8 cellular contexts compared by ENCODE assay signal in genomic region chr5:142748568-142749249, GRCh38. TPM values are rescaled to one million over a fixed set of nuclear protein-coding genes. Genes with fewer than 3 reads are reported as not detected.
DNase-seq lines count a peak whose midpoint lies in the region; ATAC-seq, FAIRE-seq and TF ChIP-seq lines count a peak whose summit lies in the region.

No MANE protein-coding gene starts in this region.

- peak; percentile 53 for TF ChIP-seq CTCF in GM12874 (IDR thresholded peaks at IDR 0.05; ENCODE audit: insufficient read depth, low read depth, low read length)
- TF ChIP-seq CTCF in esophagus squamous epithelium (IDR thresholded peaks at IDR 0.05), result peak; percentile 45 to 70 (median 58)

- WGBS in esophagus squamous epithelium, 2 donors, result 73 to 93% methylated on average over 2 of the region's 2 CpGs
- 72 to 89% (median 84%) methylated on average over 2 of the region's 2 CpGs for WGBS in small intestine, 3 donors

- intact Hi-C loops in esophagus squamous epithelium (cut with DNase I), result no loop called here

- no peaks in the 10 kb centered on the region for H3K36me3 Mint-ChIP-seq in activated CD8-positive, alpha-beta memory T cell treated with anti-CD3 and anti-CD28 coated beads, Interleukin-2, amount 10 ng/mL, durations not matched to agents 7 days and 5 days

- H3K27ac Mint-ChIP-seq in activated CD8-positive, alpha-beta memory T cell treated with anti-CD3 and anti-CD28 coated beads, Interleukin-2, amount 10 ng/mL, durations not matched to agents 7 days and 5 days, result no peak overlapping the region

- H3K4me3 Mint-ChIP-seq in activated CD8-positive, alpha-beta memory T cell treated with anti-CD3 and anti-CD28 coated beads, Interleukin-2, amount 10 ng/mL, durations not matched to agents 7 days and 5 days, result no peak overlapping the region

- DNase-seq in NAMALWA (ENCODE audit: low spot score), result peak; percentile 53
- DNase-seq in activated CD8-positive, alpha-beta memory T cell treated with anti-CD3 and anti-CD28 coated beads, Interleukin-2, amount 10 ng/mL, durations not matched to agents 7 days and 5 days, result peak; percentile 70
- DNase-seq in esophagus squamous epithelium (lab: John Stamatoyannopoulos, UW), result no peak
- DNase-seq in small intestine, result peak; percentile 49
- DNase-seq in DMS153 treated with DMSO at 0.1 percent for 48 hours (lab: John Stamatoyannopoulos, UW; ENCODE audit: unreplicated experiment), result no peak
- DNase-seq in GM19240 (ENCODE audit: insufficient read length, low spot score), result no peak

- peaks cover 3 to 33% (median 14%) of the 10 kb centered on the region in 3 donors for H3K4me1 ChIP-seq in esophagus squamous epithelium
- peaks cover 2 to 3% of the 10 kb centered on the region in 2 donors for H3K4me1 ChIP-seq in small intestine (ENCODE audit: control insufficient read depth in 2 of 2, insufficient read depth in 1 of 2, low read depth in 1 of 2, low read length in 1 of 2)

- peaks cover 11% of the 10 kb centered on the region for H3K27me3 Mint-ChIP-seq in activated CD8-positive, alpha-beta memory T cell treated with anti-CD3 and anti-CD28 coated beads, Interleukin-2, amount 10 ng/mL, durations not matched to agents 7 days and 5 days

- H3K4me3 ChIP-seq in esophagus squamous epithelium, result no peak overlapping the region
- H3K4me3 ChIP-seq in small intestine (ENCODE audit: low read depth in 1 of 2, low read length in 2 of 2), result no peak overlapping the region

- no peak for TF ChIP-seq POLR2A in esophagus squamous epithelium (IDR thresholded peaks at IDR 0.05)

- H3K27me3 ChIP-seq in esophagus squamous epithelium (no peaks in the 10 kb centered on the region), small intestine (ENCODE audit: control insufficient read depth in 2 of 2, insufficient read depth in 2 of 2, low read length in 2 of 2) (no peaks in the 10 kb centered on the region)

- H3K36me3 ChIP-seq in esophagus squamous epithelium (no peaks in the 10 kb centered on the region), small intestine (ENCODE audit: control insufficient read depth in 2 of 2, insufficient read depth in 2 of 2, low read length in 2 of 2) (no peaks in the 10 kb centered on the region)

- H3K9me3 ChIP-seq in esophagus squamous epithelium, result no peaks in the 10 kb centered on the region
- no peaks in the 10 kb centered on the region for H3K9me3 ChIP-seq in small intestine (ENCODE audit: control insufficient read depth, low read depth)

- H3K27ac ChIP-seq in esophagus squamous epithelium (peak overlapping the region in 1 of 4 donors; percentile 3), small intestine (ENCODE audit: low read depth in 1 of 2, low read length in 1 of 2) (no peak overlapping the region)

- peaks cover 13% of the 10 kb centered on the region for H3K4me1 Mint-ChIP-seq in activated CD8-positive, alpha-beta memory T cell treated with anti-CD3 and anti-CD28 coated beads, Interleukin-2, amount 10 ng/mL, durations not matched to agents 7 days and 5 days

- FAIRE-seq in small intestine (lab: Jason Lieb, UNC), result no peak

- CTCF ChIA-PET in activated CD8-positive, alpha-beta memory T cell treated with anti-CD3 and anti-CD28 coated beads, Interleukin-2, amount 10 ng/mL, durations not matched to agents 7 days and 5 days (lab: Charles Lee), result interaction anchor here (0.6 to 15.0 kb wide), 33 partner anchors 9 to 249 kb away, joined by 3 to 140 read pairs (median 5); partner anchors contain the start of gene ARHGAP26

- H3K9me3 Mint-ChIP-seq in activated CD8-positive, alpha-beta memory T cell treated with anti-CD3 and anti-CD28 coated beads, Interleukin-2, amount 10 ng/mL, durations not matched to agents 7 days and 5 days (ENCODE audit: low read depth), result no peaks in the 10 kb centered on the region

- peak; percentile 74 for ATAC-seq in activated CD8-positive, alpha-beta memory T cell treated with anti-CD3 and anti-CD28 coated beads, Interleukin-2, amount 10 ng/mL, durations not matched to agents 7 days and 5 days
- ATAC-seq in GM19455 (IDR thresholded peaks at IDR 0.05; ENCODE audit: unreplicated experiment), result no peak

RNA-seq across cellular contexts. Expression of gene ARHGAP26, which starts 21.5 kb away (rescaled TPM):
- total RNA-seq in activated CD8-positive, alpha-beta memory T cell treated with anti-CD3 and anti-CD28 coated beads, Interleukin-2, amount 10 ng/mL, durations not matched to agents 7 days and 5 days, result 10 to 100 TPM; 12.6 to 38.9 TPM
- 10 to 100 TPM in 3 of 4 donors, 1 to 10 TPM in 1; 4.4 to 18.7 (median 15.4) TPM for total RNA-seq in esophagus squamous epithelium
- 10 to 100 TPM in 2 of 3 donors, 1 to 10 TPM in 1; 7.6 to 12.3 (median 10.7) TPM for polyA plus RNA-seq in small intestine

Comparison
In these comparisons a context has a peak if more than half of its experiments do, and no peak if none do; other contexts are left out.
1. DNase-seq: peak in NAMALWA (single experiment), activated CD8-positive, alpha-beta memory T cell treated with anti-CD3 and anti-CD28 coated beads, Interleukin-2, amount 10 ng/mL, durations not matched to agents 7 days and 5 days (single experiment) and small intestine (single experiment); none in esophagus squamous epithelium (single experiment), DMS153 treated with DMSO at 0.1 percent for 48 hours (single experiment) and GM19240 (single experiment).